Comparison of ENCODE assay signal across 18 cellular contexts in genomic region chr3:149475451-149476060, GRCh38. TPM values are rescaled to one million over a fixed set of nuclear protein-coding genes. Genes with fewer than 3 reads are reported as not detected.
DNase-seq lines count a peak whose midpoint lies in the region; ATAC-seq and TF ChIP-seq lines count a peak whose summit lies in the region.
"Had no signal": no experiment of that assay in that cellular context is flagged by ENCODE, and none has a peak within 500 bp of the region (broad histone marks: within the 10 kb centered on the region; RNA-seq: fewer than 3 reads in every experiment).

No MANE protein-coding gene starts in this region.

- 69 to 76% methylated on average over 7 of the region's 7 CpGs for WGBS in body of pancreas, 2 donors
- 33% methylated on average over 6 of the region's 7 CpGs for whole genome bisulfite sequencing in right lobe of liver (ENCODE audit: insufficient coverage, low coverage, low lambda C conversion rate, missing lambda C conversion rate)
- 95 to 98% (median 98%) methylated on average over 7 of the region's 7 CpGs for WGBS in psoas muscle, 3 donors

- H3K4me3 ChIP-seq in body of pancreas (no peak overlapping the region), right lobe of liver (peak overlapping the region; percentile 38 to 61 (median 57)), psoas muscle (no peak overlapping the region)

- DNase-seq in EH (ENCODE audit: low read depth) (peak; percentile 42), body of pancreas (no peak), right lobe of liver (peak in 1 of 3 donors; percentile 50), renal cortical epithelial cell (ENCODE audit: low read depth) (peak; percentile 68), T-helper 9 cell (no peak), dedifferentiated amniotic fluid mesenchymal stem cell (ENCODE audit: extremely low spot score) (no peak), psoas muscle (no peak), EL (no peak)
- DNase-seq: BE2C; CD8-positive, alpha-beta memory T cell; DMS 273 treated with DMSO at 0.1 percent for 48 hours; NCI-H1105 treated with DMSO at 0.1 percent for 48 hours; NCI-H187; NCI-H2171; NCI-H510A; NCI-H82 had no signal

- ATAC-seq in body of pancreas (no peak), right lobe of liver (peak; percentile 3 to 22 (median 12)), psoas muscle (no peak)
- ATAC-seq: Right ventricle myocardium inferior, SK-N-SH treated with all-trans-retinoic acid at 6 μM for 48 hours had no signal

- H3K27ac ChIP-seq in body of pancreas (peak overlapping the region; percentile 46 to 80 (median 76)), right lobe of liver (peak overlapping the region; percentile 73 to 98 (median 93)), psoas muscle (no peak overlapping the region)

- intact Hi-C loops in body of pancreas (cut with DNase I) (no loop called here), right lobe of liver (cut with DNase I) (loop anchor here in 1 of 2 donors (10.0 kb wide), 1 partner anchor 81 kb away; no protein-coding TSS in a partner anchor), psoas muscle (cut with DNase I) (loop anchor here (5.0 to 10.0 kb wide), 3 partner anchors 123 to 521 kb away; no protein-coding TSS in a partner anchor)

- H3K27me3 ChIP-seq in body of pancreas, result no peaks in the 10 kb centered on the region
- no peaks in the 10 kb centered on the region for H3K27me3 ChIP-seq in right lobe of liver
- H3K27me3 ChIP-seq in psoas muscle (ENCODE audit: insufficient read depth in 3 of 3, low read length in 2 of 3), result no peaks in the 10 kb centered on the region
- H3K27me3 ChIP-seq: BE2C had no signal

- no peak for TF ChIP-seq CTCF in body of pancreas (IDR thresholded peaks at IDR 0.05)
- TF ChIP-seq CTCF in right lobe of liver (IDR thresholded peaks at IDR 0.05), result no peak
- no peak for TF ChIP-seq CTCF in psoas muscle (IDR thresholded peaks at IDR 0.05)

- TF ChIP-seq POLR2A in body of pancreas (IDR thresholded peaks at IDR 0.05) (no peak), right lobe of liver (IDR thresholded peaks at IDR 0.05) (no peak)

- no peaks in the 10 kb centered on the region for H3K36me3 ChIP-seq in body of pancreas (replicated peaks in 1 of 2; ENCODE audit: insufficient read depth in 1 of 2, low read depth in 2 of 2)
- peaks cover 0 to 15% (median 0%) of the 10 kb centered on the region in 4 donors for H3K36me3 ChIP-seq in right lobe of liver
- H3K36me3 ChIP-seq in psoas muscle (ENCODE audit: insufficient read depth in 1 of 2, low read depth in 1 of 2), result no peaks in the 10 kb centered on the region
- H3K36me3 ChIP-seq: BE2C had no signal

- peaks cover 73% of the 10 kb centered on the region for H3K4me1 ChIP-seq in body of pancreas
- H3K4me1 ChIP-seq in right lobe of liver, result peaks cover 0 to 41% (median 14%) of the 10 kb centered on the region in 4 donors
- H3K4me1 ChIP-seq in psoas muscle, result peaks cover 43% of the 10 kb centered on the region

- H3K9me3 ChIP-seq in body of pancreas, result no peaks in the 10 kb centered on the region
- H3K9me3 ChIP-seq in right lobe of liver, result no peaks in the 10 kb centered on the region
- no peaks in the 10 kb centered on the region for H3K9me3 ChIP-seq in psoas muscle
- H3K9me3 ChIP-seq: BE2C had no signal

RNA-seq across cellular contexts. Expression of gene TM4SF4, which starts 1.1 kb away (rescaled TPM):
- 100 to 1,000 TPM in 1 of 2 donors, 10 to 100 TPM in 1; 53.2 to 149 TPM for total RNA-seq in body of pancreas
- 100 to 1,000 TPM; 210 to 473 (median 316) TPM for total RNA-seq in right lobe of liver
- 0.87 and 1.3 TPM in 2 replicates for total RNA-seq in renal cortical epithelial cell
- under 1 TPM in 1 of 4 donors, not detected in 3; 0.13 TPM for total RNA-seq in psoas muscle
- under 1 TPM in 2 of 3 donors, not detected in 1; 0.07 to 0.66 TPM for polyA plus RNA-seq in psoas muscle
- total RNA-seq: CD8-positive, alpha-beta memory T cell; Right ventricle myocardium inferior had no signal
- polyA plus RNA-seq: CD8-positive, alpha-beta memory T cell had no signal

Comparison
In these comparisons a context has a peak if more than half of its experiments do, and no peak if none do; other contexts are left out.
1. DNase-seq: peak in EH (single experiment) and renal cortical epithelial cell (single experiment); none in body of pancreas (0 of 4), T-helper 9 cell (single experiment), dedifferentiated amniotic fluid mesenchymal stem cell (single experiment), psoas muscle (0 of 2) and EL (single experiment).
2. ATAC-seq: peak in right lobe of liver (4 of 4); none in body of pancreas (single experiment) and psoas muscle (0 of 4).
3. H3K4me3 ChIP-seq: peak in right lobe of liver (3 of 3); none in body of pancreas (0 of 2) and psoas muscle (single experiment).
4. RNA of gene TM4SF4, which starts 1.1 kb away (total RNA-seq): 210 to 473 TPM in right lobe of liver and 53.2 to 149 TPM in body of pancreas; 0.87 to 1.3 TPM in renal cortical epithelial cell and 0.13 TPM in psoas muscle; every median in the first group is over 10 times any median in the second.